16 cellular contexts compared by ENCODE assay signal in genomic region chr6:128156315-128157111, GRCh38.
"Had no signal": no experiment of that assay in that cellular context is flagged by ENCODE, and none has a peak within 500 bp of the region (broad histone marks: within the 10 kb centered on the region; RNA-seq: fewer than 3 reads in every experiment).

No MANE protein-coding gene starts in this region.

- H3K9me3 ChIP-seq: body of pancreas, gastroesophageal sphincter, ovary, testis had no signal

- H3K36me3 ChIP-seq: gastroesophageal sphincter, ovary had no signal

- ATAC-seq: activated naive CD4-positive, alpha-beta T cell treated with anti-CD3 and anti-CD28 coated beads, Interleukin-2, amount 50 U/mL, for 72 hours; body of pancreas; gastroesophageal sphincter; stimulated activated naive CD8-positive, alpha-beta T cell treated with anti-CD3 and anti-CD28 coated beads, Interleukin-15, amount 100 ng/mL, for 72 hours had no signal

- DNase-seq: activated CD4-positive, alpha-beta T cell treated with anti-CD3 and anti-CD28 coated beads, Interleukin-2, amount 50 U/mL, for 4 hours; activated CD4-positive, CD25-positive, alpha-beta regulatory T cell treated with anti-CD3 and anti-CD28 coated beads, Interleukin-2, amount 50 U/mL, for 72 hours; activated effector memory CD4-positive, alpha-beta T cell treated with anti-CD3 and anti-CD28 coated beads, Interleukin-2, amount 50 U/mL, for 16 hours; activated T-cell treated with anti-CD3 and anti-CD28 coated beads, Interleukin-2, amount 50 U/mL, for 1 hour; amniotic stem cell; body of pancreas; effector memory CD4-positive, alpha-beta T cell; mesendoderm; ovary; stimulated activated CD4-positive, alpha-beta T cell treated with anti-CD3 and anti-CD28 coated beads, Interleukin-4, amount 100 ng/mL, for 1 hour; stimulated activated CD8-positive, alpha-beta memory T cell treated with anti-CD3 and anti-CD28 coated beads, Interleukin-4, amount 100 ng/mL, for 48 hours; stimulated activated naive CD8-positive, alpha-beta T cell treated with anti-CD3 and anti-CD28 coated beads, Interleukin-15, amount 100 ng/mL, for 72 hours; testis had no signal

- H3K27ac ChIP-seq: body of pancreas, epithelial cell of prostate, gastroesophageal sphincter, ovary, testis had no signal

- H3K27me3 ChIP-seq: body of pancreas, gastroesophageal sphincter, ovary, testis had no signal

- H3K4me1 ChIP-seq: body of pancreas, gastroesophageal sphincter, testis had no signal

- H3K4me3 ChIP-seq: body of pancreas, gastroesophageal sphincter, ovary, testis had no signal
